Comparison of ENCODE assay signal across 25 cellular contexts in the genomic region with DNA sequence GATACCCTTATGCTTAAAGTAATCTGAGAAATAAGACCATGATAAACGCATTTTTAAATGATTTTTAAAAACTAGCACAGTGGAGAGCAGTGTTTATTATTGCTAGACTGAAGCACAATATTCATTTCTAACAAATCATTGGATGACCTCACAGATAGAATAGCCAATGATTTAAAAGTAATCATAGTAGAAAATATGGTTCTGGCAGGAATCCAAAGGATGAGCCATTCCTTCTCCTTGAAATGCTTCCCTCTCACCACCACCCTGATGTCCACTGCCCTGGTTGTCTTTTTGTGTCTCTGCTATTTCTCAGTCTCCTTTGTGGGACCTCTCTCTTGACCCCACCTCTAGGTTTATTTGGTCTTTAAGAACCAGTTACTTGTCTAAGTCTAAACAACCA.
"Had no signal": no experiment of that assay in that cellular context is flagged by ENCODE, and none has a peak within 500 bp of the region (broad histone marks: within the 10 kb centered on the region; RNA-seq: fewer than 3 reads in every experiment).

No MANE protein-coding gene starts in this region.

- H3K9me3 Mint-ChIP-seq: natural killer cell treated with Interleukin-12 subunit alpha and Interleukin-12 subunit beta and Interleukin-15 and Interleukin-18, amount 100 ng/mL, for 72 hours had no signal

- H3K36me3 Mint-ChIP-seq: activated naive CD8-positive, alpha-beta T cell; immature natural killer cell; natural killer cell treated with Interleukin-12 subunit alpha and Interleukin-12 subunit beta and Interleukin-15 and Interleukin-18, amount 100 ng/mL, for 72 hours had no signal

- H3K36me3 ChIP-seq: heart left ventricle, left ventricle myocardium inferior, right atrium auricular region, suprapubic skin, tibial artery, upper lobe of right lung, WERI-Rb-1 had no signal

- DNase-seq: activated CD4-positive, alpha-beta T cell treated with anti-CD3 and anti-CD28 coated beads for 48 hours; activated CD4-positive, alpha-beta T cell treated with anti-CD3 and anti-CD28 coated beads, Interleukin-2, amount 50 U/mL, for 48 hours; activated CD8-positive, alpha-beta memory T cell treated with anti-CD3 and anti-CD28 coated beads for 24 hours; activated effector memory CD4-positive, alpha-beta T cell treated with Interleukin-2 at 50 U/mL for 16 hours; activated naive CD4-positive, alpha-beta T cell treated with Interleukin-2 at 50 U/mL for 16 hours; aorta; body of pancreas; dermis blood vessel endothelial cell; effector CD8-positive, alpha-beta T cell; heart left ventricle; hypothalamus; immature natural killer cell; left ventricle myocardium inferior; mesendoderm; stimulated activated CD4-positive, alpha-beta T cell treated with anti-CD3 and anti-CD28 coated beads, Interleukin-2, amount 100 ng/mL, for 24 hours; stimulated activated naive CD4-positive, alpha-beta T cell; tibial artery; upper lobe of right lung; WERI-Rb-1 had no signal

- H3K9me3 ChIP-seq: body of pancreas, heart left ventricle, left ventricle myocardium inferior, right atrium auricular region, suprapubic skin, tibial artery, upper lobe of right lung had no signal

- H3K27ac ChIP-seq: body of pancreas, heart left ventricle, right atrium auricular region, suprapubic skin, tibial artery, upper lobe of right lung, WERI-Rb-1 had no signal

- H3K27me3 ChIP-seq: body of pancreas, heart left ventricle, right atrium auricular region, suprapubic skin, tibial artery, upper lobe of right lung had no signal

- H3K27ac Mint-ChIP-seq: activated naive CD8-positive, alpha-beta T cell; immature natural killer cell; natural killer cell treated with Interleukin-12 subunit alpha and Interleukin-12 subunit beta and Interleukin-15 and Interleukin-18, amount 100 ng/mL, for 72 hours had no signal

- H3K4me1 Mint-ChIP-seq: immature natural killer cell had no signal

- H3K4me1 ChIP-seq: body of pancreas, suprapubic skin, upper lobe of right lung had no signal

- H3K4me3 ChIP-seq: body of pancreas, heart left ventricle, left ventricle myocardium inferior, lung, right atrium auricular region, smooth muscle cell, suprapubic skin, tibial artery, upper lobe of right lung had no signal

- H3K4me3 Mint-ChIP-seq: activated naive CD8-positive, alpha-beta T cell; immature natural killer cell; natural killer cell treated with Interleukin-12 subunit alpha and Interleukin-12 subunit beta and Interleukin-15 and Interleukin-18, amount 100 ng/mL, for 72 hours had no signal

- H3K27me3 Mint-ChIP-seq: activated naive CD8-positive, alpha-beta T cell had no signal
